Comparison of ENCODE assay signal across 8 cellular contexts in genomic region chr2:99337931-99338580, GRCh38. TPM values are rescaled to one million over a fixed set of nuclear protein-coding genes. Genes with fewer than 3 reads are reported as not detected.
DNase-seq lines count a peak whose midpoint lies in the region; ATAC-seq and TF ChIP-seq lines count a peak whose summit lies in the region.

No MANE protein-coding gene starts in this region.

- TF ChIP-seq RAD21 in IMR-90 (IDR thresholded peaks at IDR 0.05; ENCODE audit: low read length): no peak

- H2BK120ac ChIP-seq in IMR-90 (ENCODE audit: low read depth, low read length): no peak overlapping the region

- H2BK5ac ChIP-seq in IMR-90 (ENCODE audit: low read depth, low read length, poor library complexity, severe bottlenecking): peak overlapping the region; percentile 60

- no peak for DNase-seq in heart right ventricle
- DNase-seq in left cardiac atrium: no peak
- DNase-seq in IMR-90: peak; percentile 12
- no peak for DNase-seq in ascending aorta (ENCODE audit: low spot score in 2 of 2)
- peak; percentile 54 for DNase-seq in left kidney (ENCODE audit: low read depth, low spot score)
- DNase-seq in NCI-H2196 (lab: John Stamatoyannopoulos, UW; ENCODE audit: unreplicated experiment): no peak
- no peak for DNase-seq in T-helper 9 cell
- no peak for DNase-seq in islet precursor cell

- TF ChIP-seq POLR2A in IMR-90 (IDR thresholded peaks at IDR 0.05; ENCODE audit: low read depth, low read length): no peak

- dilution Hi-C loops in IMR-90 (cut with HindIII; ENCODE audit: low sequenced_read_pairs, unreplicated experiment): no loop called here

- no peak overlapping the region for H3K18ac ChIP-seq in IMR-90 (ENCODE audit: low read depth, low read length)

- H4K8ac ChIP-seq in IMR-90 (ENCODE audit: low read depth in 2 of 2, low read length in 2 of 2): peak overlapping the region; percentile 12 to 88; a peak in 3 of 4 replicates

- H3K4me1 ChIP-seq in heart right ventricle (peaks cover 3 to 57% (median 42%) of the 10 kb centered on the region in 9 donors), IMR-90 (ENCODE audit: control insufficient read depth, insufficient read depth, low read length) (no peaks in the 10 kb centered on the region), ascending aorta (peaks cover 6 to 11% of the 10 kb centered on the region in 2 donors)

- peak overlapping the region; percentile 76 for H3K9ac ChIP-seq in IMR-90 (ENCODE audit: low read depth, low read length)

- H2BK20ac ChIP-seq in IMR-90 (ENCODE audit: low read depth, low read length): no peak overlapping the region

- ATAC-seq in heart right ventricle (no peak), left cardiac atrium (no peak), IMR-90 (ENCODE audit: low read depth) (no peak)

- peak overlapping the region; percentile 90 for H3K23ac ChIP-seq in IMR-90 (ENCODE audit: low read depth, low read length)

- CTCF ChIA-PET in IMR-90 (lab: Yijun Ruan, JAX): interaction anchor here (0.7 kb wide), 1 partner anchor 461 kb away, joined by 3 read pairs; no protein-coding TSS in a partner anchor

- in situ Hi-C loops in IMR-90 (cut with MboI; ENCODE audit: low sequenced_read_pairs): loop anchor here (10.0 kb wide), 1 partner anchor 153 kb away; the partner anchor contains the start of genes MITD1 and MRPL30

- H2AK9ac ChIP-seq in IMR-90 (replicated peaks; ENCODE audit: low read depth, low read length, poor library complexity): peak overlapping the region; percentile 50

- H2BK15ac ChIP-seq in IMR-90 (ENCODE audit: low read depth, low read length): no peak overlapping the region

- peaks cover 31% of the 10 kb centered on the region for H4K20me1 ChIP-seq in IMR-90 (ENCODE audit: insufficient read depth, low read length)

- H3K27me3 ChIP-seq in heart right ventricle (no peaks in the 10 kb centered on the region), IMR-90 (ENCODE audit: control insufficient read depth, insufficient read depth, low read length) (no peaks in the 10 kb centered on the region), ascending aorta (no peaks in the 10 kb centered on the region)

- H3K14ac ChIP-seq in IMR-90 (replicated peaks; ENCODE audit: low read depth, low read length): peak overlapping the region; percentile 68

- H3K36me3 ChIP-seq in heart right ventricle: peaks cover 0 to 4% (median 0%) of the 10 kb centered on the region in 9 donors
- no peaks in the 10 kb centered on the region for H3K36me3 ChIP-seq in IMR-90 (ENCODE audit: control insufficient read depth, insufficient read depth, low read length)
- no peaks in the 10 kb centered on the region for H3K36me3 ChIP-seq in ascending aorta

- TF ChIP-seq CTCF in heart right ventricle (IDR thresholded peaks at IDR 0.05) (no peak), IMR-90 (conservative IDR thresholded peaks at IDR 0.05; ENCODE audit: low read depth, low read length) (no peak), ascending aorta (IDR thresholded peaks at IDR 0.05) (no peak)

- BruUV-seq in IMR-90 (replicated peaks; lab: Mats Ljungman, UMichigan): no TSS peak

- peak overlapping the region; percentile 67 for H3K4ac ChIP-seq in IMR-90 (ENCODE audit: low read depth, low read length)

- intact Hi-C loops in heart right ventricle (cut with DNase I): loop anchor here in 9 of 10 donors (1.0 to 10.0 kb wide), 10 partner anchors 51 to 161 kb away; partner anchors contain the start of genes MITD1 (in 7 of the 9), MRPL30 (in 7 of the 9) and REV1 (in 6 of the 9)
- intact Hi-C loops in left cardiac atrium (cut with DNase I): loop anchor here in 1 of 2 donors (2.0 to 5.0 kb wide), 2 partner anchors 153 to 156 kb away; partner anchors contain the start of genes MITD1, MRPL30 and REV1
- intact Hi-C loops in IMR-90 (cut with micrococcal nuclease): loop anchor here (1.0 kb wide), 1 partner anchor 152 kb away; the partner anchor contains the start of gene REV1
- intact Hi-C loops in ascending aorta (cut with DNase I): loop anchor here (5.0 to 10.0 kb wide), 4 partner anchors 49 to 1224 kb away; partner anchors contain the start of genes COA5, PDCL3 and UNC50

- H4K5ac ChIP-seq in IMR-90 (ENCODE audit: low read depth, low read length): peak overlapping the region; percentile 16; the same call in 1 of the 2 replicates

- H3K27ac ChIP-seq in heart right ventricle (peak overlapping the region; percentile 26 to 98 (median 89)), IMR-90 (ENCODE audit: insufficient read depth, low read length) (peak overlapping the region; percentile 66), ascending aorta (peak overlapping the region; percentile 86 to 96)

- H2AK5ac ChIP-seq in IMR-90 (ENCODE audit: low read depth, low read length): no peak overlapping the region; the same call in 1 of the 2 replicates

- WGBS in heart right ventricle, 2 donors: 3% methylated on average over 20 of the region's 20 CpGs
- WGBS in IMR-90 (ENCODE audit: extremely low coverage in 2 of 2, insufficient read length in 1 of 2), 2 experiments: no CpG with 5 or more reads among the region's 20 CpGs

- no peak overlapping the region for H4K91ac ChIP-seq in IMR-90 (ENCODE audit: insufficient read depth, low read depth, low read length)

- no peaks in the 10 kb centered on the region for H3K9me3 ChIP-seq in heart right ventricle
- no peaks in the 10 kb centered on the region for H3K9me3 ChIP-seq in IMR-90 (ENCODE audit: control insufficient read depth, insufficient read depth, low read length)
- H3K9me3 ChIP-seq in ascending aorta: no peaks in the 10 kb centered on the region

- H3K79me1 ChIP-seq in IMR-90 (ENCODE audit: low read depth in 1 of 2, low read length in 2 of 2): peaks cover 0 to 37% of the 10 kb centered on the region in 2 experiments; a peak in 3 of 4 replicates

- peak overlapping the region; percentile 98 for H2AFZ ChIP-seq in IMR-90 (replicated peaks; ENCODE audit: low read length, poor library complexity)

- H3K9me1 ChIP-seq in IMR-90 (ENCODE audit: insufficient read depth, low read length): peaks cover 3% of the 10 kb centered on the region; the same call in 1 of the 2 replicates

- H3K4me2 ChIP-seq in IMR-90 (ENCODE audit: low read depth, low read length): peak overlapping the region; percentile 93

- POLR2A ChIA-PET in IMR-90 (lab: Charles Lee; ENCODE audit: unreplicated experiment): no interaction called here

- H3K4me3 ChIP-seq in heart right ventricle (peak overlapping the region; percentile 55 to 100 (median 90)), IMR-90 (ENCODE audit: insufficient read depth, low read depth, low read length) (peak overlapping the region; percentile 69), ascending aorta (peak overlapping the region; percentile 72 to 82)

- H3K56ac ChIP-seq in IMR-90 (ENCODE audit: extremely low read depth, insufficient read depth, low read length): peak overlapping the region; percentile 50; the same call in 1 of the 2 replicates

TF ChIP-seq in IMR-90, 13 proteins besides CTCF, POLR2A, EP300 and RAD21 (continues in another document):
- no peak for TF ChIP-seq RFX5 (IDR thresholded peaks at IDR 0.05; ENCODE audit: low read depth, low read length)
- no peak for TF ChIP-seq MXI1 (IDR thresholded peaks at IDR 0.05; ENCODE audit: borderline replicate concordance, low read depth, low read length)
- no peak for TF ChIP-seq NFE2L2 (IDR thresholded peaks at IDR 0.05; ENCODE audit: low read depth, low read length)
- no peak for TF ChIP-seq RCOR1 (IDR thresholded peaks at IDR 0.05; ENCODE audit: insufficient replicate concordance, low read length)
- no peak for TF ChIP-seq CEBPB (IDR thresholded peaks at IDR 0.05; ENCODE audit: low read depth, low read length)
- no peak for TF ChIP-seq FOS (IDR thresholded peaks at IDR 0.05; ENCODE audit: low read depth, low read length)
- TF ChIP-seq MAZ (IDR thresholded peaks at IDR 0.05; ENCODE audit: borderline replicate concordance, low read depth, low read length): no peak
- no peak for TF ChIP-seq ELK1 (IDR thresholded peaks at IDR 0.05; ENCODE audit: borderline replicate concordance, low read depth, low read length)
- no peak for TF ChIP-seq CHD1 (IDR thresholded peaks at IDR 0.05; ENCODE audit: low read depth, low read length)
- TF ChIP-seq MAFK (IDR thresholded peaks at IDR 0.05; ENCODE audit: low read depth, low read length): no peak
- no peak for TF ChIP-seq BHLHE40 (IDR thresholded peaks at IDR 0.05; ENCODE audit: low read depth, low read length)

RNA-seq across cellular contexts. Expression of gene EIF5B, which starts 0.9 kb away (rescaled TPM):
- total RNA-seq in heart right ventricle (100 to 1,000 TPM in 3 of 10 donors, 10 to 100 TPM in 7; 64.5 to 123 (median 91.8) TPM), left cardiac atrium (10 to 100 TPM; 51.7 to 66.9 TPM), IMR-90 (2012; rRNA removed) (19.7 and 26.9 TPM in 2 replicates), ascending aorta (38.2 TPM)
- polyA plus RNA-seq in heart right ventricle (100 to 1,000 TPM in 1 of 2 donors, 10 to 100 TPM in 1; 75.1 to 176 TPM), IMR-90 (2012; rRNA removed) (15.7 and 21.8 TPM in 2 replicates)
- 1.1 and 6.8 TPM in 2 replicates for polyA plus RNA-seq in IMR-90 (2012; cell fraction: cytosol; rRNA removed)
- polyA plus RNA-seq in IMR-90 (2012; cell fraction: nucleus; rRNA removed; ENCODE audit: low replicate concordance): 2.1 and 17.4 TPM in 2 replicates

RNA-seq across cellular contexts. Expression of gene TXNDC9, which starts 1.9 kb away (rescaled TPM):
- total RNA-seq in heart right ventricle (10 to 100 TPM; 19.7 to 26.7 (median 21.6) TPM), left cardiac atrium (10 to 100 TPM; 16.4 to 24.2 TPM), IMR-90 (2012; rRNA removed) (55.4 and 71.7 TPM in 2 replicates), ascending aorta (34.3 TPM)
- polyA plus RNA-seq in heart right ventricle (10 to 100 TPM; 13.0 to 23.7 TPM), IMR-90 (2012; rRNA removed) (28.9 and 33.9 TPM in 2 replicates)
- polyA plus RNA-seq in IMR-90 (2012; cell fraction: cytosol; rRNA removed): 6.7 and 9.2 TPM in 2 replicates
- polyA plus RNA-seq in IMR-90 (2012; cell fraction: nucleus; rRNA removed; ENCODE audit: low replicate concordance): 2.2 and 13.8 TPM in 2 replicates

RNA-seq across cellular contexts. Expression of gene LYG1, which starts 37.1 kb away (rescaled TPM):
- total RNA-seq in heart right ventricle (under 1 TPM in 4 of 10 donors, not detected in 6; 0.29 to 0.72 (median 0.41) TPM), left cardiac atrium (under 1 TPM; 0.47 to 0.65 TPM), IMR-90 (2012; rRNA removed) (not detected in 2 replicates), ascending aorta (not detected)
- polyA plus RNA-seq in heart right ventricle (1 to 10 TPM; 1.3 to 4.6 TPM), IMR-90 (2012; rRNA removed) (0.92 and 1.2 TPM in 2 replicates)
- polyA plus RNA-seq in IMR-90 (2012; cell fraction: cytosol; rRNA removed): 0.13 and 0.44 TPM in 2 replicates
- polyA plus RNA-seq in IMR-90 (2012; cell fraction: nucleus; rRNA removed; ENCODE audit: low replicate concordance): 4.7 and 7.3 TPM in 2 replicates

Comparison
In these comparisons a context has a peak if more than half of its experiments do, and no peak if none do; other contexts are left out.
1. DNase-seq: peak in IMR-90 (single experiment) and left kidney (single experiment); none in heart right ventricle (0 of 2), left cardiac atrium (single experiment), ascending aorta (0 of 2), NCI-H2196 (single experiment), T-helper 9 cell (single experiment) and islet precursor cell (single experiment).
2. Peak in every context shown above with its lines, with median percentiles within 50 percentile points of each other: H3K27ac ChIP-seq and H3K4me3 ChIP-seq.